10 cellular contexts compared by ENCODE assay signal in the genomic region with DNA sequence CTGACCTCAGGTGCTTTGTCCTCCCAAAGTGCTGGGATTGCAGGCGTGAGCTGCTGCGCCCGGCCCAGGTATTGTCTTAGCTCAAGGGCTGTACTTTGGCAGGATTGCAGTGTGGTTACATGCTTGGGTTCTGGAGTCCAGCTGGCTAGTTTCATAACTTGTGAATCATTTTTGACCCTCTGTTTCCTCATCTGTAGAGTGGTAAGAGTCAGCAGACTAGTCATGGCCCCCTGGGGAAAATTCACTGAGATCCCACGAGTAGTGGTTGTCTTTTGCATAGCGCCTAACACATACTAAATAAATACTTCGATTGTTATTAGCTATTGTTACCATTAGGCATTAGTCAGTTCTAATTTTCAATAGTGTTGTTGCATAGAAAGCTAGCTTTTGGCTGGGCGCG. TPM values are rescaled to one million over a fixed set of nuclear protein-coding genes. Genes with fewer than 3 reads are reported as not detected.
A peak's percentile ranks its signal among the peaks of the same experiment; 100 is the strongest.
DNase-seq lines count a peak whose midpoint lies in the region; ATAC-seq and TF ChIP-seq lines count a peak whose summit lies in the region.
"Had no signal": no experiment of that assay in that cellular context is flagged by ENCODE, and none has a peak within 500 bp of the region (broad histone marks: within the 10 kb centered on the region; RNA-seq: fewer than 3 reads in every experiment).

No MANE protein-coding gene starts in this region.

- BruUV-seq in MCF 10A (replicated peaks; lab: Mats Ljungman, UMichigan) = no TSS peak

- no peaks in the 10 kb centered on the region for H3K27me3 ChIP-seq in breast epithelium
- H3K27me3 ChIP-seq: upper lobe of left lung had no signal

- DNase-seq in MCF 10A (ENCODE audit: unreplicated experiment) (peak; percentile 97), breast epithelium (ENCODE audit: low spot score in 2 of 2) (no peak), OCI-M2 (lab: John Stamatoyannopoulos, UW; ENCODE audit: unreplicated experiment) (no peak)
- no peak for DNase-seq in T-helper 2 cell treated with Interferon-gamma antibody and Interleukin-4, amounts not matched to agents 5 μg/mL and 100 μg/mL, for 36 hours (ENCODE audit: low spot score)
- DNase-seq in activated naive CD4-positive, alpha-beta T cell (lab: John Stamatoyannopoulos, UW) = no peak
- DNase-seq: activated naive CD4-positive, alpha-beta T cell treated with anti-CD3 and anti-CD28 coated beads for 36 hours; NCI-H2171 treated with DMSO at 0.1 percent for 48 hours; upper lobe of left lung had no signal

- POLR2A ChIA-PET in MCF 10A (lab: Yijun Ruan, JAX) = interaction anchor here (0.7 to 2.9 kb wide), 12 partner anchors 12 to 501 kb away, joined by 3 to 20 read pairs (median 4); a partner anchor contains a TSS

- H3K27me3 Mint-ChIP-seq in MCF 10A (ENCODE audit: insufficient read depth, unreplicated experiment) = no peaks in the 10 kb centered on the region
- H3K27me3 Mint-ChIP-seq in T-helper 2 cell treated with Interferon-gamma antibody and Interleukin-4, amounts not matched to agents 5 μg/mL and 100 μg/mL, for 36 hours (ENCODE audit: low read depth) = no peaks in the 10 kb centered on the region

- no peaks in the 10 kb centered on the region for H3K9me3 ChIP-seq in breast epithelium
- H3K9me3 ChIP-seq: upper lobe of left lung had no signal

- no peaks in the 10 kb centered on the region for H3K9me3 Mint-ChIP-seq in MCF 10A (ENCODE audit: unreplicated experiment)
- no peaks in the 10 kb centered on the region for H3K9me3 Mint-ChIP-seq in T-helper 2 cell treated with Interferon-gamma antibody and Interleukin-4, amounts not matched to agents 5 μg/mL and 100 μg/mL, for 36 hours
- H3K9me3 Mint-ChIP-seq: activated naive CD4-positive, alpha-beta T cell treated with anti-CD3 and anti-CD28 coated beads for 36 hours had no signal

- H3K27ac ChIP-seq in breast epithelium = no peak overlapping the region
- H3K27ac ChIP-seq: HL-60, upper lobe of left lung had no signal

- TF ChIP-seq POLR2A in breast epithelium (IDR thresholded peaks at IDR 0.05) = no peak

- peak overlapping the region; percentile 16 for H3K27ac Mint-ChIP-seq in MCF 10A (ENCODE audit: low read depth, unreplicated experiment)
- H3K27ac Mint-ChIP-seq in T-helper 2 cell treated with Interferon-gamma antibody and Interleukin-4, amounts not matched to agents 5 μg/mL and 100 μg/mL, for 36 hours = no peak overlapping the region
- H3K27ac Mint-ChIP-seq: activated naive CD4-positive, alpha-beta T cell treated with anti-CD3 and anti-CD28 coated beads for 36 hours had no signal

- no peak overlapping the region for H3K4me3 Mint-ChIP-seq in MCF 10A (ENCODE audit: unreplicated experiment)
- H3K4me3 Mint-ChIP-seq in T-helper 2 cell treated with Interferon-gamma antibody and Interleukin-4, amounts not matched to agents 5 μg/mL and 100 μg/mL, for 36 hours = no peak overlapping the region
- H3K4me3 Mint-ChIP-seq: activated naive CD4-positive, alpha-beta T cell treated with anti-CD3 and anti-CD28 coated beads for 36 hours had no signal

- H3K36me3 ChIP-seq in breast epithelium = no peaks in the 10 kb centered on the region

- peaks cover 63% of the 10 kb centered on the region for H3K36me3 Mint-ChIP-seq in MCF 10A (ENCODE audit: insufficient read depth, unreplicated experiment)
- peaks cover 30% of the 10 kb centered on the region for H3K36me3 Mint-ChIP-seq in T-helper 2 cell treated with Interferon-gamma antibody and Interleukin-4, amounts not matched to agents 5 μg/mL and 100 μg/mL, for 36 hours (ENCODE audit: low read depth)

- no peak for TF ChIP-seq CTCF in MCF 10A (IDR thresholded peaks at IDR 0.05; ENCODE audit: unreplicated experiment)
- TF ChIP-seq CTCF in breast epithelium (IDR thresholded peaks at IDR 0.05) = no peak

- CTCF ChIA-PET in MCF 10A (lab: Yijun Ruan, JAX) = interaction anchor here (0.5 to 2.8 kb wide), 8 partner anchors 9 to 1602 kb away, joined by 3 to 12 read pairs (median 4); no protein-coding TSS in a partner anchor

- ATAC-seq in esophagus mucosa = peak; percentile 85

- H3K4me1 Mint-ChIP-seq in MCF 10A (ENCODE audit: insufficient read depth, unreplicated experiment) = peaks cover 10% of the 10 kb centered on the region
- no peaks in the 10 kb centered on the region for H3K4me1 Mint-ChIP-seq in T-helper 2 cell treated with Interferon-gamma antibody and Interleukin-4, amounts not matched to agents 5 μg/mL and 100 μg/mL, for 36 hours (ENCODE audit: low read depth)

- intact Hi-C loops in MCF 10A (cut with micrococcal nuclease) (loop anchor here (1.0 kb wide), 1 partner anchor 15 kb away; no protein-coding TSS in a partner anchor), breast epithelium (cut with DNase I; ENCODE audit: low total_unique reads) (no loop called here)

- H3K4me3 ChIP-seq in breast epithelium = no peak overlapping the region
- H3K4me3 ChIP-seq: upper lobe of left lung had no signal

- no peaks in the 10 kb centered on the region for H3K4me1 ChIP-seq in breast epithelium

RNA-seq across cellular contexts. Expression of a gene that starts 14.3 kb away (rescaled TPM):
- total RNA-seq in MCF 10A (2022) (90.8 and 91.8 TPM in 2 replicates), breast epithelium (10 to 100 TPM; 34.2 to 83.4 (median 71.1) TPM), esophagus mucosa (121 TPM)

RNA-seq across cellular contexts. Expression of a gene that starts 14.9 kb away (rescaled TPM):
- total RNA-seq in MCF 10A (2022) = 14.5 and 17.0 TPM in 2 replicates
- total RNA-seq in breast epithelium = 10 to 100 TPM; 18.7 to 74.7 (median 35.7) TPM
- total RNA-seq in esophagus mucosa = 33.4 TPM

RNA-seq across cellular contexts. Expression of a gene that starts 44.6 kb away (rescaled TPM):
- total RNA-seq in MCF 10A (2022) (16.3 and 18.5 TPM in 2 replicates), breast epithelium (1 to 10 TPM; 5.6 to 9.2 (median 8.6) TPM), esophagus mucosa (14.7 TPM)

RNA-seq across cellular contexts. Expression of a gene that starts 52.6 kb away (rescaled TPM):
- total RNA-seq in MCF 10A (2022) (11.9 and 13.4 TPM in 2 replicates), breast epithelium (10 to 100 TPM in 2 of 3 donors, 1 to 10 TPM in 1; 4.3 to 18.4 (median 18.1) TPM), esophagus mucosa (8.1 TPM)
